Comparison of ENCODE assay signal across 9 cellular contexts in the genomic region with DNA sequence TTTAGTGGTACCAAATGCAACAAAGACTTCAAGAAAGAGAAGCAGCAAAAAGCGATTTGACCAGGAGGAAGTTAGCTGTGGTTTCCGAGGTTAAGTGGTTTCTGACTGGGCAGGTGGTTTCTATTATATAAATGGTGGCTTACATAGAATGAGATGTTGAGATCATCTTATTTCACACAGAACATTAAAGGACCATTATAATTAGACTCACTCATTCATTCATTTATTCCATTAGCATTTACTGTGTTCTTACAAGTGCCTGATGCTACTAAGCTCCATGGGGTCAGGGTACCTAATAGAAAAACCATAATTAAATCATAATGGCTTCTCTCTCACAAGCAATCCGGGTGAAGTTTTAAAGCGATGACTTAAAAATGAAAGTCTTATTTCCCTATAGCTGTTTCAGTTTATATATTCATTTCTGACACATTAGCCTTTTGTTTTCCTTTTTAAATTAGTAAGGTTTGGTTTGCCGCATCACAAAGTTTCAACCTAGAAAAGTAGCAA. TPM values are rescaled to one million over a fixed set of nuclear protein-coding genes. Genes with fewer than 3 reads are reported as not detected.
A peak's percentile ranks its signal among the peaks of the same experiment; 100 is the strongest.
DNase-seq lines count a peak whose midpoint lies in the region; ATAC-seq lines count a peak whose summit lies in the region.
"Had no signal": no experiment of that assay in that cellular context is flagged by ENCODE, and none has a peak within 500 bp of the region (broad histone marks: within the 10 kb centered on the region; RNA-seq: fewer than 3 reads in every experiment).

No MANE protein-coding gene starts in this region.

- H3K36me3 Mint-ChIP-seq in central memory CD8-positive, alpha-beta T cell (ENCODE audit: insufficient read depth), result peaks cover 2% of the 10 kb centered on the region

- H3K36me3 ChIP-seq in MG63, result no peaks in the 10 kb centered on the region

- H3K27me3 Mint-ChIP-seq in central memory CD8-positive, alpha-beta T cell, result no peaks in the 10 kb centered on the region

- H3K4me3 Mint-ChIP-seq in central memory CD8-positive, alpha-beta T cell, result peak overlapping the region; percentile 6

- ATAC-seq in GM18519 (IDR thresholded peaks at IDR 0.05; ENCODE audit: low FRiP score, unreplicated experiment) (peak; percentile 92), GM21528 (IDR thresholded peaks at IDR 0.05; ENCODE audit: low FRiP score, unreplicated experiment) (peak; percentile 97), HG03460 (IDR thresholded peaks at IDR 0.05; ENCODE audit: unreplicated experiment) (peak; percentile 91)
- ATAC-seq in central memory CD8-positive, alpha-beta T cell (replicated peaks; ENCODE audit: extremely low read depth, poor library complexity, severe bottlenecking), result no peak

- H3K4me3 ChIP-seq in MG63, result no peak overlapping the region

- no peak overlapping the region for H3K27ac Mint-ChIP-seq in central memory CD8-positive, alpha-beta T cell (ENCODE audit: low read depth)

- H3K4me1 Mint-ChIP-seq in central memory CD8-positive, alpha-beta T cell, result peaks cover 6% of the 10 kb centered on the region

- H3K9me3 Mint-ChIP-seq in central memory CD8-positive, alpha-beta T cell, result no peaks in the 10 kb centered on the region

- H3K9me3 ChIP-seq in MG63, result no peaks in the 10 kb centered on the region

- no peaks in the 10 kb centered on the region for H3K27me3 ChIP-seq in MG63

- no peak for DNase-seq in central memory CD8-positive, alpha-beta T cell (ENCODE audit: low spot score in 2 of 2)
- DNase-seq in ecto neural progenitor cell (ENCODE audit: low spot score) (no peak), NCI-H1048 (lab: John Stamatoyannopoulos, UW) (no peak), MG63 (no peak), LoVo (ENCODE audit: low spot score) (no peak)
- DNase-seq: SHP77 had no signal

RNA-seq across cellular contexts. Expression of gene TSPAN6, which starts 10.6 kb away (rescaled TPM):
- 24.7 and 24.8 TPM in 2 replicates for total RNA-seq in MG63 (2014; rRNA removed; shearing (Covaris generic); ENCODE audit: low replicate concordance)

RNA-seq across cellular contexts. Expression of gene SRPX2, which starts 18.0 kb away (rescaled TPM):
- 11.1 and 12.0 TPM in 2 replicates for total RNA-seq in MG63 (2014; rRNA removed; shearing (Covaris generic); ENCODE audit: low replicate concordance)

RNA-seq across cellular contexts. Expression of gene TNMD, which starts 41.3 kb away (rescaled TPM):
- not detected in 2 replicates for total RNA-seq in MG63 (2014; rRNA removed; shearing (Covaris generic); ENCODE audit: low replicate concordance)
